ENCODE assay signal across 20 cellular contexts in the genomic region with DNA sequence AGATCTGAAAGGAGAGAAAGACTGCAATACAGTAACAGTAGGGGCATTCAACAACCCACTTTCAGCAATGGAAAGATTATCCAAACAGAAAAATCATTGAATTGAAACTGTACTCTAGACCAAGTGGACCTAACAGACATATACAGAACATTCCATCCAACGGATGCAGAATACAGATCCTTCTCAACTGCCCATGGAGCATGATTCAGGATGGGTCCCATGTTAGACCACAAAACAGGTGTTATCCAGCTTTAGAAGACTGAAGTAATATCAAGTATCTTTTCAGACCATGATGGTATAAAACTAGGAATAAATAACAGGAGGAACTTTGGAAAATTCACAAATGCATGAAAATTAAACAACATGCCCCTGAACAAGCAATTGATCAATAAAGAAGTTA.
DNase-seq lines count a peak whose midpoint lies in the region; ATAC-seq, FAIRE-seq and TF ChIP-seq lines count a peak whose summit lies in the region.
"Had no signal": no experiment of that assay in that cellular context is flagged by ENCODE, and none has a peak within 500 bp of the region (broad histone marks: within the 10 kb centered on the region; RNA-seq: fewer than 3 reads in every experiment).

No MANE protein-coding gene starts in this region.

- intact Hi-C loops in PC-3 (cut with micrococcal nuclease), result no loop called here
- intact Hi-C loops in endothelial cell of umbilical vein (cut with micrococcal nuclease), result no loop called here

- H3K4me2 ChIP-seq in PC-3 (ENCODE audit: low read length) (peak overlapping the region; percentile 21; the same call in 1 of the 2 replicates), endothelial cell of umbilical vein (ENCODE audit: insufficient read depth, low read length) (no peak overlapping the region), osteoblast (ENCODE audit: insufficient read depth, low read length) (no peak overlapping the region), GM23248 (ENCODE audit: unreplicated experiment) (no peak overlapping the region)

- CTCF ChIA-PET in PC-3 (lab: Charles Lee) (no interaction called here), endothelial cell of umbilical vein (lab: Charles Lee) (no interaction called here), RWPE1 (lab: Yijun Ruan, JAX) (no interaction called here)

- BruUV-seq in PC-3 (replicated peaks; lab: Mats Ljungman, UMichigan) (no TSS peak), endothelial cell of umbilical vein (replicated peaks; lab: Mats Ljungman, UMichigan) (no TSS peak)

- H3K9ac ChIP-seq in PC-3 (ENCODE audit: low read length), result no peak overlapping the region
- no peak overlapping the region for H3K9ac ChIP-seq in endothelial cell of umbilical vein (replicated peaks; ENCODE audit: extremely low read depth, insufficient read depth, low read length)
- no peak overlapping the region for H3K9ac ChIP-seq in GM23248

- in situ Hi-C loops in GM23248 (cut with MboI), result no loop called here

- no peaks in the 10 kb centered on the region for H3K27me3 ChIP-seq in PC-3 (ENCODE audit: low read length)
- no peaks in the 10 kb centered on the region for H3K27me3 ChIP-seq in endothelial cell of umbilical vein (ENCODE audit: control insufficient read depth in 2 of 2, insufficient read depth in 2 of 2, low read length in 2 of 2)
- H3K27me3 ChIP-seq in osteoblast (ENCODE audit: insufficient read depth, low read length), result no peaks in the 10 kb centered on the region
- no peaks in the 10 kb centered on the region for H3K27me3 ChIP-seq in GM23248 (replicated peaks; ENCODE audit: insufficient read depth)

- 79 to 88% methylated on average over 1 of the region's 1 CpG for WGBS in GM23248 (ENCODE audit: low coverage in 1 of 2, low lambda C conversion rate in 2 of 2, missing lambda C conversion rate in 2 of 2), 2 experiments

- H3K79me2 ChIP-seq in PC-3 (ENCODE audit: low read length) (no peaks in the 10 kb centered on the region), endothelial cell of umbilical vein (ENCODE audit: control insufficient read depth, insufficient read depth, low read length) (no peaks in the 10 kb centered on the region), osteoblast (ENCODE audit: insufficient read depth, low read length) (no peaks in the 10 kb centered on the region), GM23248 (ENCODE audit: insufficient read depth) (no peaks in the 10 kb centered on the region)

- no peak for FAIRE-seq in endothelial cell of umbilical vein (lab: Jason Lieb, UNC)
- FAIRE-seq: A204.1, GM12878, H1, K562 had no signal

- H3K4me1 ChIP-seq in PC-3 (ENCODE audit: insufficient read depth, low read length) (peaks cover 12% of the 10 kb centered on the region), endothelial cell of umbilical vein (ENCODE audit: control insufficient read depth, extremely low read depth, insufficient read depth, low read length) (no peaks in the 10 kb centered on the region), osteoblast (ENCODE audit: insufficient read depth, low read length) (peaks cover 7% of the 10 kb centered on the region), GM23248 (ENCODE audit: insufficient read depth) (peaks cover 14% of the 10 kb centered on the region)

- H3K9me2 ChIP-seq in PC-3 (replicated peaks; ENCODE audit: low read length) (no peaks in the 10 kb centered on the region), GM23248 (ENCODE audit: insufficient read depth) (no peaks in the 10 kb centered on the region)

- TF ChIP-seq POLR2A in endothelial cell of umbilical vein (IDR thresholded peaks at IDR 0.05; ENCODE audit: low read depth, low read length), result no peak

- H3K9me3 ChIP-seq in PC-3 (ENCODE audit: low read length) (no peaks in the 10 kb centered on the region), endothelial cell of umbilical vein (replicated peaks; ENCODE audit: control insufficient read depth, insufficient read depth, low read length) (no peaks in the 10 kb centered on the region), osteoblast (ENCODE audit: low read depth, low read length) (no peaks in the 10 kb centered on the region), GM23248 (ENCODE audit: low read depth) (no peaks in the 10 kb centered on the region)

- H3K27ac Mint-ChIP-seq in HFFc6, result no peak overlapping the region
- H3K27ac Mint-ChIP-seq: CD4-positive, alpha-beta memory T cell; H9 had no signal

- H3F3A ChIP-seq in PC-3 (ENCODE audit: low read length, unreplicated experiment), result no peaks in the 10 kb centered on the region
- peaks cover 13% of the 10 kb centered on the region for H3F3A ChIP-seq in GM23248 (ENCODE audit: insufficient read depth)

- H3K4me3 Mint-ChIP-seq in HFFc6, result peak overlapping the region; percentile 60
- H3K4me3 Mint-ChIP-seq: CD4-positive, alpha-beta memory T cell; H9 had no signal

- H3K9me1 ChIP-seq in endothelial cell of umbilical vein (replicated peaks; ENCODE audit: control insufficient read depth, extremely low read depth, insufficient read depth, low read length), result no peaks in the 10 kb centered on the region

- H2AFZ ChIP-seq in PC-3 (ENCODE audit: low read length), result no peak overlapping the region
- peak overlapping the region; percentile 20 for H2AFZ ChIP-seq in endothelial cell of umbilical vein (ENCODE audit: low read depth, low read length)
- peak overlapping the region; percentile 18 for H2AFZ ChIP-seq in osteoblast (ENCODE audit: low read length)
- H2AFZ ChIP-seq in GM23248, result no peak overlapping the region

- H3K36me3 ChIP-seq in PC-3 (ENCODE audit: low read depth, low read length) (no peaks in the 10 kb centered on the region), endothelial cell of umbilical vein (ENCODE audit: control insufficient read depth in 2 of 2, extremely low read depth in 1 of 2, insufficient read depth in 2 of 2, low read length in 2 of 2) (no peaks in the 10 kb centered on the region), osteoblast (ENCODE audit: insufficient read depth, low read length) (no peaks in the 10 kb centered on the region), GM23248 (ENCODE audit: low read depth) (no peaks in the 10 kb centered on the region)

- H3K27me3 Mint-ChIP-seq in HFFc6 (ENCODE audit: insufficient read depth), result no peaks in the 10 kb centered on the region
- H3K27me3 Mint-ChIP-seq: CD4-positive, alpha-beta memory T cell had no signal

- no peak overlapping the region for H3K4me3 ChIP-seq in PC-3 (ENCODE audit: low read length)
- H3K4me3 ChIP-seq in endothelial cell of umbilical vein (replicated peaks in 1 of 3; ENCODE audit: insufficient read depth in 1 of 3, low read depth in 1 of 3, low read length in 3 of 3), result no peak overlapping the region
- no peak overlapping the region for H3K4me3 ChIP-seq in osteoblast (ENCODE audit: insufficient read depth, low read length)
- no peak overlapping the region for H3K4me3 ChIP-seq in GM23248
- H3K4me3 ChIP-seq: GM12878, K562 had no signal

- H4K20me1 ChIP-seq in PC-3 (ENCODE audit: low read length) (no peaks in the 10 kb centered on the region), endothelial cell of umbilical vein (replicated peaks; ENCODE audit: control insufficient read depth, extremely low read depth, insufficient read depth, low read length) (no peaks in the 10 kb centered on the region), osteoblast (ENCODE audit: insufficient read depth, low read length) (no peaks in the 10 kb centered on the region), GM23248 (ENCODE audit: insufficient read depth) (no peaks in the 10 kb centered on the region)

- H3K9me3 Mint-ChIP-seq in HFFc6, result no peaks in the 10 kb centered on the region

- peaks cover 18% of the 10 kb centered on the region for H3K4me1 Mint-ChIP-seq in HFFc6 (ENCODE audit: low read depth)
- H3K4me1 Mint-ChIP-seq: CD4-positive, alpha-beta memory T cell had no signal

- H3K27ac ChIP-seq in PC-3 (ENCODE audit: low read length), result no peak overlapping the region
- no peak overlapping the region for H3K27ac ChIP-seq in endothelial cell of umbilical vein (ENCODE audit: insufficient read depth, low read depth, low read length)
- H3K27ac ChIP-seq in osteoblast (ENCODE audit: low read depth, low read length), result no peak overlapping the region
- H3K27ac ChIP-seq in GM23248, result no peak overlapping the region
- no peak overlapping the region for H3K27ac ChIP-seq in RWPE1
- H3K27ac ChIP-seq: C4-2B, HL-60 had no signal

- TF ChIP-seq CTCF in HFFc6 (IDR thresholded peaks at IDR 0.05), result no peak
- no peak for TF ChIP-seq CTCF in PC-3 (conservative IDR thresholded peaks at IDR 0.05; ENCODE audit: low read depth, low read length)
- TF ChIP-seq CTCF in endothelial cell of umbilical vein (IDR thresholded peaks at IDR 0.05; ENCODE audit: extremely low read depth in 1 of 2, insufficient read depth in 1 of 2, low read depth in 1 of 2, low read length in 2 of 2), result no peak
- no peak for TF ChIP-seq CTCF in osteoblast (IDR thresholded peaks at IDR 0.05; ENCODE audit: extremely low read depth, low read depth, low read length)
- TF ChIP-seq CTCF in RWPE1 (conservative IDR thresholded peaks at IDR 0.05; ENCODE audit: low read depth), result no peak

- peaks cover 6% of the 10 kb centered on the region for H3K36me3 Mint-ChIP-seq in HFFc6 (ENCODE audit: low read depth)
- H3K36me3 Mint-ChIP-seq: CD4-positive, alpha-beta memory T cell had no signal

- DNase-seq in HFFc6 (no peak), PC-3 (no peak), endothelial cell of umbilical vein (ENCODE audit: low read depth, low spot score) (no peak), osteoblast (ENCODE audit: insufficient read length, low spot score, missing footprints) (no peak), GM19238 (ENCODE audit: insufficient read length, low spot score) (no peak), GM23248 (no peak), RWPE1 (ENCODE audit: low spot score) (no peak)
- DNase-seq: AML-193; CD4-positive, alpha-beta memory T cell; DMS79 treated with DMSO at 0.1 percent for 48 hours; GF-D8; H9; Karpas-422 had no signal

- POLR2A ChIA-PET in PC-3 (lab: Charles Lee; ENCODE audit: unreplicated experiment) (no interaction called here), endothelial cell of umbilical vein (lab: Charles Lee) (no interaction called here), RWPE1 (lab: Yijun Ruan, JAX; ENCODE audit: low non-redundant PET) (no interaction called here)

- ATAC-seq in PC-3 (no peak), HG03520 (IDR thresholded peaks at IDR 0.05; ENCODE audit: unreplicated experiment) (no peak)
- ATAC-seq: GM12878, K562 had no signal

- dilution Hi-C loops in endothelial cell of umbilical vein (cut with MboI; ENCODE audit: extremely low pct_ligation_motif_present, low sequenced_read_pairs), result no loop called here

TF ChIP-seq in endothelial cell of umbilical vein, 7 proteins besides CTCF, POLR2A, EP300 and RAD21:
- TF ChIP-seq, protein P1, sequence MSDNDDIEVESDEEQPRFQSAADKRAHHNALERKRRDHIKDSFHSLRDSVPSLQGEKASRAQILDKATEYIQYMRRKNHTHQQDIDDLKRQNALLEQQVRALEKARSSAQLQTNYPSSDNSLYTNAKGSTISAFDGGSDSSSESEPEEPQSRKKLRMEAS (IDR thresholded peaks at IDR 0.05; ENCODE audit: insufficient read depth, insufficient read length), result no peak
- no peak for TF ChIP-seq EZH2 (IDR thresholded peaks at IDR 0.05; ENCODE audit: borderline replicate concordance, low read depth, low read length, severe bottlenecking)
- TF ChIP-seq MYC (IDR thresholded peaks at IDR 0.05; ENCODE audit: low read depth, low read length), result no peak
- no peak for TF ChIP-seq GATA2 (IDR thresholded peaks at IDR 0.05; ENCODE audit: insufficient read depth, insufficient read length, low read depth, low read length)
- TF ChIP-seq FOS (IDR thresholded peaks at IDR 0.05; ENCODE audit: borderline replicate concordance, insufficient read depth, low read length), result no peak

Comparison
In these comparisons a context has a peak if more than half of its experiments do, and no peak if none do; other contexts are left out.
1. H2AFZ ChIP-seq: peak in endothelial cell of umbilical vein (single experiment) and osteoblast (single experiment); none in PC-3 (single experiment) and GM23248 (single experiment).